ENCODE assay signal across 17 cellular contexts in the genomic region with DNA sequence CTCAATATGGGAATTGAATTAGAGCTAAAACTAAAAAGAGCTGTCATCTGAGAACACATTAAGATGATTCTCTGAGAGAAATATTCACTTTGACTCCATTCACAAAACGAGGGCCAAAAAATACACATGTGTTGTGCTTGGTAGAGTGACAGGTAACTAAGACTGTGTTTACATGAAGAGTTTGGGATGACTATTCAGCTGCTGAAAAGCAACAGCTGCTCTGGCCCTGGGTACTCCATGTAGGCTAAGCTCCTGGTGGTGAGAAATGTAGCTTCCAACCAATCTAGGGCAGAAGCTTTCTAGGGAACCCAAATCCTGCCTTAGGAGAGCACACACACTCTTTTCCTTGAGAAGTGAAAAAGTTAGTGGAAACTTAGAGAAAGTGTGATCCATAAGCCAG.
A peak's percentile ranks its signal among the peaks of the same experiment; 100 is the strongest.
DNase-seq lines count a peak whose midpoint lies in the region; ATAC-seq and TF ChIP-seq lines count a peak whose summit lies in the region.
"Had no signal": no experiment of that assay in that cellular context is flagged by ENCODE, and none has a peak within 500 bp of the region (broad histone marks: within the 10 kb centered on the region; RNA-seq: fewer than 3 reads in every experiment).

No MANE protein-coding gene starts in this region.

- H3K4me1 Mint-ChIP-seq in WTC11 = 0 out of 2 replicates have a peak, but pooled peaks cover 4% of the 10 kb centered on the region
- H3K4me1 Mint-ChIP-seq: H9 had no signal

- TF ChIP-seq CTCF in WTC11 (IDR thresholded peaks at IDR 0.05) = no peak

- no peak overlapping the region for H3K27ac Mint-ChIP-seq in WTC11
- H3K27ac Mint-ChIP-seq: CD4-positive, alpha-beta T cell; H9 had no signal

- POLR2A ChIA-PET in WTC11 (lab: Charles Lee) = no interaction called here

- no peaks in the 10 kb centered on the region for H3K27me3 Mint-ChIP-seq in WTC11 (ENCODE audit: low read depth)
- H3K27me3 Mint-ChIP-seq: CD4-positive, alpha-beta T cell had no signal

- DNase-seq in SHP77 treated with DMSO at 0.1 percent for 48 hours (lab: John Stamatoyannopoulos, UW) (peak; percentile 10), SHP77 (lab: John Stamatoyannopoulos, UW) (no peak), WTC11 (ENCODE audit: low spot score) (no peak), fibroblast of peridontal ligament (ENCODE audit: extremely low read depth) (peak; percentile 81), hippocampal formation (lab: John Stamatoyannopoulos, UW) (no peak)
- DNase-seq in activated CD4-positive, alpha-beta T cell treated with anti-CD3 and anti-CD28 coated beads for 48 hours = no peak
- DNase-seq: BE2C; Calu3; CD4-positive, alpha-beta T cell; DND-41; H9; Karpas-422; MM.1S; NCI-H1105; NCI-H526 treated with DMSO at 0.1 percent for 48 hours; PC-3 had no signal

- no peak overlapping the region for H3K4me3 Mint-ChIP-seq in WTC11
- H3K4me3 Mint-ChIP-seq: CD4-positive, alpha-beta T cell; H9 had no signal

- CTCF ChIA-PET in WTC11 (lab: Charles Lee) = interaction anchor here (1.0 to 1.8 kb wide), 4 partner anchors 9 to 230 kb away, joined by 3 to 11 read pairs (median 3); partner anchors contain the start of gene COL21A1

- no peaks in the 10 kb centered on the region for H3K36me3 Mint-ChIP-seq in WTC11

- ATAC-seq in WTC11 (peak; percentile 30; the same call in 1 of the 2 replicates), HG02588 (IDR thresholded peaks at IDR 0.05; ENCODE audit: unreplicated experiment) (no peak)
- ATAC-seq: PC-3 had no signal

- no peaks in the 10 kb centered on the region for H3K9me3 Mint-ChIP-seq in WTC11
- H3K9me3 Mint-ChIP-seq: H9 had no signal

TF ChIP-seq in WTC11, 78 proteins besides CTCF, POLR2A, EP300 and RAD21:
- TF ChIP-seq ZNF396 (CRISPR knock-in tag; IDR thresholded peaks at IDR 0.05; ENCODE audit: borderline replicate concordance) = no peak
- no peak for TF ChIP-seq NFATC4 (CRISPR knock-in tag; IDR thresholded peaks at IDR 0.05)
- TF ChIP-seq ZMAT4 (CRISPR knock-in tag; IDR thresholded peaks at IDR 0.05) = no peak
- TF ChIP-seq, protein P1, sequence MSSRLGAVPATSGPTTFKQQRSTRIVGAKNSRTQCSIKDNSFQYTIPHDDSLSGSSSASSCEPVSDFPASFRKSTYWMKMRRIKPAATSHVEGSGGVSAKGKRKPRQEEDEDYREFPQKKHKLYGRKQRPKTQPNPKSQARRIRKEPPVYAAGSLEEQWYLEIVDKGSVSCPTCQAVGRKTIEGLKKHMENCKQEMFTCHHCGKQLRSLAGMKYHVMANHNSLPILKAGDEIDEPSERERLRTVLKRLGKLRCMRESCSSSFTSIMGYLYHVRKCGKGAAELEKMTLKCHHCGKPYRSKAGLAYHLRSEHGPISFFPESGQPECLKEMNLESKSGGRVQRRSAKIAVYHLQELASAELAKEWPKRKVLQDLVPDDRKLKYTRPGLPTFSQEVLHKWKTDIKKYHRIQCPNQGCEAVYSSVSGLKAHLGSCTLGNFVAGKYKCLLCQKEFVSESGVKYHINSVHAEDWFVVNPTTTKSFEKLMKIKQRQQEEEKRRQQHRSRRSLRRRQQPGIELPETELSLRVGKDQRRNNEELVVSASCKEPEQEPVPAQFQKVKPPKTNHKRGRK (CRISPR knock-in tag; IDR thresholded peaks at IDR 0.05; ENCODE audit: borderline replicate concordance) = no peak
- TF ChIP-seq ETV6 (CRISPR knock-in tag; IDR thresholded peaks at IDR 0.05) = no peak
- no peak for TF ChIP-seq JAZF1 (CRISPR knock-in tag; IDR thresholded peaks at IDR 0.05)
- no peak for TF ChIP-seq USF1 (CRISPR knock-in tag; IDR thresholded peaks at IDR 0.05)
- no peak for TF ChIP-seq TCF7 (CRISPR knock-in tag; IDR thresholded peaks at IDR 0.05; ENCODE audit: low read depth)
- TF ChIP-seq ATF1 (CRISPR knock-in tag; IDR thresholded peaks at IDR 0.05) = no peak
- no peak for TF ChIP-seq ZNF121 (CRISPR knock-in tag; IDR thresholded peaks at IDR 0.05)
- TF ChIP-seq CBFB (CRISPR knock-in tag; IDR thresholded peaks at IDR 0.05; ENCODE audit: low read depth) = no peak
- no peak for TF ChIP-seq HMGA2 (CRISPR knock-in tag; IDR thresholded peaks at IDR 0.05)
- TF ChIP-seq FOXP1 (CRISPR knock-in tag; IDR thresholded peaks at IDR 0.05; ENCODE audit: borderline replicate concordance) = no peak
- no peak for TF ChIP-seq TP53 (CRISPR knock-in tag; IDR thresholded peaks at IDR 0.05)
- TF ChIP-seq, protein P2, sequence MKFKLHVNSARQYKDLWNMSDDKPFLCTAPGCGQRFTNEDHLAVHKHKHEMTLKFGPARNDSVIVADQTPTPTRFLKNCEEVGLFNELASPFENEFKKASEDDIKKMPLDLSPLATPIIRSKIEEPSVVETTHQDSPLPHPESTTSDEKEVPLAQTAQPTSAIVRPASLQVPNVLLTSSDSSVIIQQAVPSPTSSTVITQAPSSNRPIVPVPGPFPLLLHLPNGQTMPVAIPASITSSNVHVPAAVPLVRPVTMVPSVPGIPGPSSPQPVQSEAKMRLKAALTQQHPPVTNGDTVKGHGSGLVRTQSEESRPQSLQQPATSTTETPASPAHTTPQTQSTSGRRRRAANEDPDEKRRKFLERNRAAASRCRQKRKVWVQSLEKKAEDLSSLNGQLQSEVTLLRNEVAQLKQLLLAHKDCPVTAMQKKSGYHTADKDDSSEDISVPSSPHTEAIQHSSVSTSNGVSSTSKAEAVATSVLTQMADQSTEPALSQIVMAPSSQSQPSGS (CRISPR knock-in tag; IDR thresholded peaks at IDR 0.05; ENCODE audit: borderline replicate concordance, low read depth) = no peak
- TF ChIP-seq PRRX2 (CRISPR knock-in tag; IDR thresholded peaks at IDR 0.05) = no peak
- TF ChIP-seq IRF2 (CRISPR knock-in tag; IDR thresholded peaks at IDR 0.05; ENCODE audit: borderline replicate concordance, low read depth) = no peak
- TF ChIP-seq AFF4 (CRISPR knock-in tag; IDR thresholded peaks at IDR 0.05; ENCODE audit: borderline replicate concordance) = no peak

Comparison
In these comparisons a context has a peak if more than half of its experiments do, and no peak if none do; other contexts are left out.
1. DNase-seq: peak in SHP77 treated with DMSO at 0.1 percent for 48 hours (single experiment) and fibroblast of peridontal ligament (single experiment); none in SHP77 (0 of 2), WTC11 (single experiment), activated CD4-positive, alpha-beta T cell treated with anti-CD3 and anti-CD28 coated beads for 48 hours (single experiment) and hippocampal formation (0 of 2).